In the genomic region with DNA sequence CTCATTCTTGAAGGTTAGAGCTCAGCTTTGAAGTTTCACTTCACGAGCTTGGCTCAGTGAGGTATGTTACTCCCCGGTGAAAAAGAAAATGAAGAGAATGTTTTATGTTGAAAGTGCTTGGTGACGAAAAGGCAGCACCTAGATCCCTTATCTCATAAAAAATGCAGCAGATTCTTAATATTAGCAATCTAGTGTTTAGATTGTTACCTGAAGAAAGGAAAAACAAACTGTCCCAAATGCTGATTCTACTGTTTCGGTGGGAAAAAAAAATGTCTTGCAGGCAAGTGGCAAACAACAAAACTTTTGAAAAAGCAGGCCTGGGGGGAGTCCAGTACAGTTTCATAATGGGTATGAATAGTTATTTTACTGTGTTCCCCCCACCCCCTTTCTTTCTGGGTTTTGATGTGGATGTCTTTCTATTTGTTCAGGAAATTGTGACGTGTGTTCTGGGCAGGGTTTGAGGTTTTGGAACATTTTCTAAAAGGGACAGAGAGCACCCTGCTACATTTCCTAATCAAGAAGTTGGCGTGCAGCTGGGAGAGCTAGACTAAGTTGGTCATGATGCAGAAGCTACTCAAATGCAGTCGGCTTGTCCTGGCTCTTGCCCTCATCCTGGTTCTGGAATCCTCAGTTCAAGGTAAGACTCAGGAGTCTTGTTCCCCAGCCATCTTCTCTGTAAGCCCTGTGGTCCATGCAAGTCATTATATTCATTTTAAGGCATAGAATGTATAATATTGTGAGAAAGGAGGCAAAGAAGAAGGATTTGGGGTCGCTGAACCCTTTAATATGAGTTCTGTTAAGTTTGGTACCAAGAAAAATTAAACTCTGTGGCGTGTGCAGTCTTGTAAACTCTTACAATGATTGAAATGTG, we compare ENCODE assay signal across 8 cellular contexts. TPM values are rescaled to one million over a fixed set of nuclear protein-coding genes. Genes with fewer than 3 reads are reported as not detected.
DNase-seq lines count a peak whose midpoint lies in the region; ATAC-seq and TF ChIP-seq lines count a peak whose summit lies in the region.

A gene with protein sequence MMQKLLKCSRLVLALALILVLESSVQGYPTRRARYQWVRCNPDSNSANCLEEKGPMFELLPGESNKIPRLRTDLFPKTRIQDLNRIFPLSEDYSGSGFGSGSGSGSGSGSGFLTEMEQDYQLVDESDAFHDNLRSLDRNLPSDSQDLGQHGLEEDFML (plus strand): TSS at position 504 of the 871 bp plus-strand sequence. CDS start 55 bp downstream, at position 559.

- H3K4me3 ChIP-seq in fibroblast of the aortic adventitia (ENCODE audit: low read depth, low read length) (peak within 1 kb of the TSS; percentile 73), aorta (ENCODE audit: low read length in 2 of 2) (peak within 1 kb of the TSS; percentile 69 to 71)

- ATAC-seq in activated T-cell treated with anti-CD3 and anti-CD28 coated beads, Interleukin-2, amount 50 U/mL, for 72 hours (replicated peaks in 1 of 2) = peak; percentile 59 to 61
- peak; percentile 84 for ATAC-seq in aorta (ENCODE audit: low FRiP score)

- H3K4me1 Mint-ChIP-seq in HFFc6 (ENCODE audit: low read depth) = peaks cover 71% of the 10 kb centered on the region
- peaks cover 66% of the 10 kb centered on the region for H3K4me1 Mint-ChIP-seq in activated T-cell treated with anti-CD3 and anti-CD28 coated beads, Interleukin-2, amount 50 U/mL, for 72 hours (ENCODE audit: low read depth)

- no peaks in the 10 kb centered on the region for H3K9me3 ChIP-seq in aorta (ENCODE audit: control insufficient read depth, low read length)

- H3K36me3 Mint-ChIP-seq in HFFc6 (ENCODE audit: low read depth) = peaks cover 23% of the 10 kb centered on the region; the same call in 1 of the 2 replicates
- peaks cover 13 to 28% of the 10 kb centered on the region in 2 donors for H3K36me3 Mint-ChIP-seq in activated T-cell treated with anti-CD3 and anti-CD28 coated beads, Interleukin-2, amount 50 U/mL, for 72 hours (ENCODE audit: insufficient read depth in 2 of 2)

- H3K9me3 Mint-ChIP-seq in HFFc6 = no peaks in the 10 kb centered on the region
- no peaks in the 10 kb centered on the region for H3K9me3 Mint-ChIP-seq in activated T-cell treated with anti-CD3 and anti-CD28 coated beads, Interleukin-2, amount 50 U/mL, for 72 hours

- TF ChIP-seq CTCF in HFFc6 (IDR thresholded peaks at IDR 0.05) = no peak
- TF ChIP-seq CTCF in fibroblast of the aortic adventitia (IDR thresholded peaks at IDR 0.05; ENCODE audit: insufficient read depth, low read length) = no peak

- H3K27ac Mint-ChIP-seq in HFFc6 = peak within 1 kb of the TSS; percentile 94
- H3K27ac Mint-ChIP-seq in activated T-cell treated with anti-CD3 and anti-CD28 coated beads, Interleukin-2, amount 50 U/mL, for 72 hours = peak within 1 kb of the TSS; percentile 98

- H3K27me3 Mint-ChIP-seq in HFFc6 (ENCODE audit: insufficient read depth) = no peaks in the 10 kb centered on the region; the same call in 1 of the 2 replicates
- H3K27me3 Mint-ChIP-seq in activated T-cell treated with anti-CD3 and anti-CD28 coated beads, Interleukin-2, amount 50 U/mL, for 72 hours (ENCODE audit: low read depth) = no peaks in the 10 kb centered on the region

- peaks cover 0 to 6% of the 10 kb centered on the region in 2 donors for H3K4me1 ChIP-seq in aorta (ENCODE audit: control insufficient read depth in 1 of 2, insufficient read depth in 2 of 2, low read length in 2 of 2)

- DNase-seq in GDM1 (lab: John Stamatoyannopoulos, UW) (peak; percentile 66), HFFc6 (peak; percentile 52), NOMO-1 treated with dmso at 0.1 percent for 144 hours (lab: John Stamatoyannopoulos, UW; ENCODE audit: unreplicated experiment) (peak; percentile 98), fibroblast of the aortic adventitia (ENCODE audit: low read depth) (peak; percentile 99), pulmonary artery endothelial cell (ENCODE audit: low read depth, low spot score) (peak; percentile 75), aorta (peak in 1 of 2 donors; percentile 86), NCI-H774 (lab: John Stamatoyannopoulos, UW) (no peak)
- peak; percentile 77 to 81 for DNase-seq in activated T-cell treated with anti-CD3 and anti-CD28 coated beads, Interleukin-2, amount 50 U/mL, for 72 hours

- H3K27ac ChIP-seq in aorta (ENCODE audit: low read depth in 1 of 2, low read length in 2 of 2) = peak within 1 kb of the TSS; percentile 30 to 92

- intact Hi-C loops in aorta (cut with DNase I) = no loop called here

- no peaks in the 10 kb centered on the region for H3K36me3 ChIP-seq in aorta (ENCODE audit: control insufficient read depth in 1 of 2, insufficient read depth in 2 of 2, low read length in 1 of 2)

- H3K27me3 ChIP-seq in aorta (ENCODE audit: control insufficient read depth in 1 of 2, insufficient read depth in 2 of 2, low read length in 1 of 2) = no peaks in the 10 kb centered on the region

- 13% methylated on average over 9 of the region's 9 CpGs for WGBS in aorta, 2 donors

- peak within 1 kb of the TSS; percentile 93 for H3K4me3 Mint-ChIP-seq in HFFc6
- peak within 1 kb of the TSS; percentile 87 to 92 for H3K4me3 Mint-ChIP-seq in activated T-cell treated with anti-CD3 and anti-CD28 coated beads, Interleukin-2, amount 50 U/mL, for 72 hours

RNA-seq across cellular contexts. Expression of the gene that starts here (rescaled TPM):
- total RNA-seq in HFFc6 (2021; fragmentation: NEBNext Ultra II Directional; extraction: Animal tissue kit (Norgen Biotek cat#: 25700)) = 100 to 1,000 TPM; 128 to 471 (median 424) TPM
- 100 to 1,000 TPM; 439 to 902 TPM for total RNA-seq in activated T-cell treated with anti-CD3 and anti-CD28 coated beads, Interleukin-2, amount 50 U/mL, for 72 hours
- total RNA-seq in fibroblast of the aortic adventitia (ENCODE audit: low replicate concordance) = 65.8 and 127 TPM in 2 replicates
- total RNA-seq in pulmonary artery endothelial cell = 1,537 and 1,720 TPM in 2 replicates
- 100 to 1,000 TPM; 168 to 230 TPM for total RNA-seq in aorta
- polyA plus RNA-seq in aorta = 100 to 1,000 TPM; 121 to 176 TPM
